ENCODE assay signal across 8 cellular contexts in genomic region chr1:38006008-38006828, GRCh38. TPM values are rescaled to one million over a fixed set of nuclear protein-coding genes. Genes with fewer than 3 reads are reported as not detected.
A peak's percentile ranks its signal among the peaks of the same experiment; 100 is the strongest.
DNase-seq lines count a peak whose midpoint lies in the region; ATAC-seq and TF ChIP-seq lines count a peak whose summit lies in the region.

No MANE protein-coding gene starts in this region.

- H3K27me3 ChIP-seq in BLaER1 treated with 17β-estradiol and CSF1 and Interleukin-3, amounts not matched to agents 10 nM and 100 nM = no peaks in the 10 kb centered on the region
- no peaks in the 10 kb centered on the region for H3K27me3 ChIP-seq in PC-9 (ENCODE audit: insufficient read depth, low read depth)
- no peaks in the 10 kb centered on the region for H3K27me3 ChIP-seq in neuron (ENCODE audit: insufficient read depth, low read length)

- POLR2A ChIA-PET in PC-9 (lab: Charles Lee; ENCODE audit: unreplicated experiment) = no interaction called here

- peaks cover 10% of the 10 kb centered on the region for H3K36me3 Mint-ChIP-seq in endothelial cell (ENCODE audit: low read depth, unreplicated experiment)

- no peaks in the 10 kb centered on the region for H3K9me2 ChIP-seq in PC-9 (ENCODE audit: insufficient read depth)

- no peaks in the 10 kb centered on the region for H3K36me3 ChIP-seq in BLaER1 treated with 17β-estradiol and CSF1 and Interleukin-3, amounts not matched to agents 10 nM and 100 nM
- H3K36me3 ChIP-seq in PC-9 (ENCODE audit: low read depth) (no peaks in the 10 kb centered on the region), neuron (ENCODE audit: insufficient read depth, low read length) (no peaks in the 10 kb centered on the region)

- H3K4me1 Mint-ChIP-seq in endothelial cell (ENCODE audit: unreplicated experiment) = peaks cover 50% of the 10 kb centered on the region

- peaks cover 0 to 26% (median 4%) of the 10 kb centered on the region in 11 experiments; a peak in 6 of 22 replicates for H4K20me1 ChIP-seq in BLaER1 treated with 17β-estradiol and CSF1 and Interleukin-3, amounts not matched to agents 10 nM and 100 nM
- no peaks in the 10 kb centered on the region for H4K20me1 ChIP-seq in PC-9 (ENCODE audit: insufficient read depth)

- H3K4me2 ChIP-seq in BLaER1 treated with 17β-estradiol and CSF1 and Interleukin-3, amounts not matched to agents 10 nM and 100 nM = peak overlapping the region in 10 of 11 experiments; percentile 32 to 61 (median 48); a peak in 16 of 22 replicates
- peak overlapping the region; percentile 29; the same call in 1 of the 2 replicates for H3K4me2 ChIP-seq in PC-9

- 0 out of 2 replicates have a peak, but pooled peaks cover 3% of the 10 kb centered on the region for H3F3A ChIP-seq in PC-9 (ENCODE audit: insufficient read depth, low read depth)

- ATAC-seq in HG02884 (IDR thresholded peaks at IDR 0.05; ENCODE audit: unreplicated experiment) (no peak), HG03354 (IDR thresholded peaks at IDR 0.05; ENCODE audit: poor library complexity, severe bottlenecking, unreplicated experiment) (no peak)

- H3K9ac ChIP-seq in BLaER1 treated with 17β-estradiol and CSF1 and Interleukin-3, amounts not matched to agents 10 nM and 100 nM = peak overlapping the region in 7 of 11 experiments; percentile 2 to 49 (median 24); a peak in 8 of 22 replicates

- peak overlapping the region in 4 of 10 experiments; percentile 15 to 50 (median 28); a peak in 3 of 20 replicates for H3K4me3 ChIP-seq in BLaER1 treated with 17β-estradiol and CSF1 and Interleukin-3, amounts not matched to agents 10 nM and 100 nM
- no peak overlapping the region for H3K4me3 ChIP-seq in PC-9
- peak overlapping the region; percentile 26 for H3K4me3 ChIP-seq in neuron (ENCODE audit: low read length)

- H3K27me3 Mint-ChIP-seq in endothelial cell (ENCODE audit: unreplicated experiment) = peaks cover 8% of the 10 kb centered on the region

- peaks cover 19% of the 10 kb centered on the region for H3K79me2 ChIP-seq in PC-9 (ENCODE audit: low read depth)

- H3K4me3 Mint-ChIP-seq in endothelial cell (ENCODE audit: unreplicated experiment) = peak overlapping the region; percentile 78

- BruUV-seq in PC-9 (replicated peaks; lab: Mats Ljungman, UMichigan) = no TSS peak

- no peak for DNase-seq in PC-9
- DNase-seq in endothelial cell (ENCODE audit: low spot score) = no peak
- no peak for DNase-seq in NAMALWA (ENCODE audit: low spot score)
- DNase-seq in activated CD4-positive, alpha-beta T cell treated with anti-CD3 and anti-CD28 coated beads for 48 hours = no peak

- no peaks in the 10 kb centered on the region for H3K9me3 Mint-ChIP-seq in endothelial cell (ENCODE audit: unreplicated experiment)

- H3K27ac ChIP-seq in BLaER1 treated with 17β-estradiol and CSF1 and Interleukin-3, amounts not matched to agents 10 nM and 100 nM = peak overlapping the region in 6 of 11 experiments; percentile 1 to 47 (median 28); a peak in 8 of 22 replicates
- no peak overlapping the region for H3K27ac ChIP-seq in PC-9

- intact Hi-C loops in PC-9 (cut with micrococcal nuclease; ENCODE audit: unreplicated experiment) = no loop called here

- no peak overlapping the region for H2AFZ ChIP-seq in PC-9
- H2AFZ ChIP-seq in neuron (ENCODE audit: low read depth, low read length) = no peak overlapping the region

- TF ChIP-seq CTCF in PC-9 (conservative IDR thresholded peaks at IDR 0.05) (no peak), endothelial cell (IDR thresholded peaks at IDR 0.05; ENCODE audit: unreplicated experiment) (no peak)

- CTCF ChIA-PET in PC-9 (lab: Charles Lee) = no interaction called here

- H3K9me3 ChIP-seq in BLaER1 treated with 17β-estradiol and CSF1 and Interleukin-3, amounts not matched to agents 10 nM and 100 nM (replicated peaks in 1 of 11) = no peaks in the 10 kb centered on the region
- H3K9me3 ChIP-seq in PC-9 (ENCODE audit: insufficient read depth, low read depth) = no peaks in the 10 kb centered on the region
- H3K9me3 ChIP-seq in neuron (ENCODE audit: low read length) = no peaks in the 10 kb centered on the region

- H3K4me1 ChIP-seq in BLaER1 treated with 17β-estradiol and CSF1 and Interleukin-3, amounts not matched to agents 10 nM and 100 nM = peaks cover 53 to 68% (median 60%) of the 10 kb centered on the region in 10 experiments
- H3K4me1 ChIP-seq in PC-9 (replicated peaks; ENCODE audit: insufficient read depth) (peaks cover 17% of the 10 kb centered on the region), neuron (ENCODE audit: insufficient read depth, low read length) (peaks cover 15% of the 10 kb centered on the region)

- H3K27ac Mint-ChIP-seq in endothelial cell (ENCODE audit: unreplicated experiment) = no peak overlapping the region

RNA-seq across cellular contexts. Expression of gene FHL3, which starts 0.9 kb away (rescaled TPM):
- 26.2 and 29.8 TPM in 2 replicates for total RNA-seq in PC-9 (2021)
- total RNA-seq in endothelial cell (ENCODE audit: unreplicated experiment) = 142 TPM

RNA-seq across cellular contexts. Expression of gene UTP11, which starts 6.3 kb away (rescaled TPM):
- total RNA-seq in PC-9 (2021) (21.8 and 36.4 TPM in 2 replicates), endothelial cell (ENCODE audit: unreplicated experiment) (44.7 TPM)

RNA-seq across cellular contexts. Expression of gene SF3A3, which starts 16.4 kb away (rescaled TPM):
- total RNA-seq in PC-9 (2021) (82.6 and 99.1 TPM in 2 replicates), endothelial cell (ENCODE audit: unreplicated experiment) (59.2 TPM)

RNA-seq across cellular contexts. Expression of gene POU3F1, which starts 40.4 kb away (rescaled TPM):
- not detected in 2 replicates for total RNA-seq in PC-9 (2021)
- 1.2 TPM for total RNA-seq in endothelial cell (ENCODE audit: unreplicated experiment)

RNA-seq across cellular contexts. Expression of gene INPP5B, which starts 59.4 kb away (rescaled TPM):
- total RNA-seq in PC-9 (2021) (26.7 and 28.1 TPM in 2 replicates), endothelial cell (ENCODE audit: unreplicated experiment) (18.4 TPM)
